ENCODE assay signal across 6 cellular contexts in the genomic region with DNA sequence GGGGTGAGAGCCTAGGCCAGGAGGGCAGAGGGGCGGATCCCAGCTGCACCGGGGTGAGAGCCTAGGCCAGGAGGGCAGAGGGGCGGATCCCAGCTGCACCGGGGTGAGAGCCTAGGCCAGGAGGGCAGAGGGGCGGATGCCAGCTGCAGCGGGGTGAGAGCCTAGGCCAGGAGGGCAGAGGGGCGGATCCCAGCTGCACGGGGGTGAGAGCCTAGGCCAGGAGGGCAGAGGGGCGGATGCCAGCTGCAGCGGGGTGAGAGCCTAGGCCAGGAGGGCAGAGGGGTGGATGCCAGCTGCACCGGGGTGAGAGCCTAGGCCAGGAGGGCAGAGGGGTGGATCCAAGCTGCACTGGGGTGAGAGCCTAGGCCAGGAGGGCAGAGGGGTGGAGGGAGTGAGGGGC. TPM values are rescaled to one million over a fixed set of nuclear protein-coding genes. Genes with fewer than 3 reads are reported as not detected.
"Had no signal": no experiment of that assay in that cellular context is flagged by ENCODE, and none has a peak within 500 bp of the region (broad histone marks: within the 10 kb centered on the region; RNA-seq: fewer than 3 reads in every experiment).

No MANE protein-coding gene starts in this region.

RNA-seq across cellular contexts. Expression of gene GALP, which starts 0.5 kb away (rescaled TPM):
- total RNA-seq: M059J, PC-3, Peyer's patch, Right ventricle myocardium inferior, SJCRH30, SK-MEL-5 had no signal

RNA-seq across cellular contexts. Expression of gene ZSCAN5B, which starts 21.3 kb away (rescaled TPM):
- total RNA-seq: M059J, PC-3, Peyer's patch, Right ventricle myocardium inferior, SK-MEL-5 had no signal

RNA-seq across cellular contexts. Expression of gene ZSCAN5C, which starts 25.8 kb away (rescaled TPM):
- total RNA-seq: M059J, PC-3, Peyer's patch, Right ventricle myocardium inferior, SJCRH30, SK-MEL-5 had no signal
